In genomic region chr4:185682236-185682635, GRCh38 we compare ENCODE assay signal across 16 cellular contexts.
A peak's percentile ranks its signal among the peaks of the same experiment; 100 is the strongest.
DNase-seq lines count a peak whose midpoint lies in the region; ATAC-seq and TF ChIP-seq lines count a peak whose summit lies in the region.
"Had no signal": no experiment of that assay in that cellular context is flagged by ENCODE, and none has a peak within 500 bp of the region (broad histone marks: within the 10 kb centered on the region; RNA-seq: fewer than 3 reads in every experiment).

No MANE protein-coding gene starts in this region.

- no peaks in the 10 kb centered on the region for H3K9me1 ChIP-seq in IMR-90 (ENCODE audit: insufficient read depth, low read length)

- H3K4me3 ChIP-seq in IMR-90 (ENCODE audit: insufficient read depth, low read depth, low read length) (no peak overlapping the region), cardiac fibroblast (replicated peaks in 1 of 2; ENCODE audit: low read depth in 2 of 2, low read length in 2 of 2) (no peak overlapping the region), mesenchymal stem cell (ENCODE audit: insufficient read depth in 1 of 2, low read depth in 1 of 2, low read length in 2 of 2) (no peak overlapping the region)
- H3K4me3 ChIP-seq: vagina had no signal

- intact Hi-C loops in IMR-90 (cut with micrococcal nuclease) = no loop called here

- no peak overlapping the region for H3K4ac ChIP-seq in IMR-90 (ENCODE audit: low read depth, low read length)
- no peak overlapping the region for H3K4ac ChIP-seq in mesenchymal stem cell (ENCODE audit: low read depth in 1 of 2, low read length in 2 of 2)

- no peak overlapping the region for H4K91ac ChIP-seq in IMR-90 (ENCODE audit: insufficient read depth, low read depth, low read length)
- H4K91ac ChIP-seq in mesenchymal stem cell (ENCODE audit: low read length) = no peak overlapping the region

- no peak overlapping the region for H3K4me3 Mint-ChIP-seq in T-helper 2 cell treated with Interferon-gamma antibody and Interleukin-4, amounts not matched to agents 5 μg/mL and 100 μg/mL, for 36 hours

- H3K14ac ChIP-seq in IMR-90 (replicated peaks; ENCODE audit: low read depth, low read length) = no peak overlapping the region
- no peak overlapping the region for H3K14ac ChIP-seq in mesenchymal stem cell (ENCODE audit: low read length in 2 of 2)

- no peak overlapping the region for H4K8ac ChIP-seq in IMR-90 (ENCODE audit: low read depth in 2 of 2, low read length in 2 of 2)
- H4K8ac ChIP-seq in mesenchymal stem cell (ENCODE audit: low read length) = no peak overlapping the region

- H2AFZ ChIP-seq in IMR-90 (replicated peaks; ENCODE audit: low read length, poor library complexity) (no peak overlapping the region), mesenchymal stem cell (ENCODE audit: low read depth, low read length) (no peak overlapping the region)
- H2AFZ ChIP-seq: parathyroid adenoma had no signal

- no peak for ATAC-seq in IMR-90 (ENCODE audit: low read depth)

- no peaks in the 10 kb centered on the region for H3K27me3 Mint-ChIP-seq in T-helper 2 cell treated with Interferon-gamma antibody and Interleukin-4, amounts not matched to agents 5 μg/mL and 100 μg/mL, for 36 hours (ENCODE audit: low read depth)

- H3K36me3 ChIP-seq in IMR-90 (ENCODE audit: control insufficient read depth, insufficient read depth, low read length) (no peaks in the 10 kb centered on the region), mesenchymal stem cell (ENCODE audit: control insufficient read depth in 1 of 2, insufficient read depth in 2 of 2, low read depth in 1 of 2, low read length in 2 of 2) (no peaks in the 10 kb centered on the region)
- H3K36me3 ChIP-seq: vagina had no signal

- dilution Hi-C loops in IMR-90 (cut with HindIII; ENCODE audit: low sequenced_read_pairs, unreplicated experiment) = no loop called here

- in situ Hi-C loops in IMR-90 (cut with MboI; ENCODE audit: low sequenced_read_pairs) = no loop called here

- no peaks in the 10 kb centered on the region for H3K79me1 ChIP-seq in IMR-90 (ENCODE audit: low read depth in 1 of 2, low read length in 2 of 2)
- H3K79me1 ChIP-seq in mesenchymal stem cell (replicated peaks; ENCODE audit: low read length, poor library complexity, severe bottlenecking) = no peaks in the 10 kb centered on the region

- no peaks in the 10 kb centered on the region for H3K36me3 Mint-ChIP-seq in T-helper 2 cell treated with Interferon-gamma antibody and Interleukin-4, amounts not matched to agents 5 μg/mL and 100 μg/mL, for 36 hours (ENCODE audit: low read depth)

- POLR2A ChIA-PET in IMR-90 (lab: Charles Lee; ENCODE audit: unreplicated experiment) (no interaction called here), HEK293T (lab: Yijun Ruan, JAX) (no interaction called here)

- H2BK5ac ChIP-seq in IMR-90 (ENCODE audit: low read depth, low read length, poor library complexity, severe bottlenecking) (no peak overlapping the region), mesenchymal stem cell (ENCODE audit: low read depth, low read length, poor library complexity, severe bottlenecking) (no peak overlapping the region)

- H3K23ac ChIP-seq in IMR-90 (ENCODE audit: low read depth, low read length) (no peak overlapping the region), mesenchymal stem cell (ENCODE audit: low read length in 2 of 2) (no peak overlapping the region)

- TF ChIP-seq CTCF in IMR-90 (conservative IDR thresholded peaks at IDR 0.05; ENCODE audit: low read depth, low read length) = no peak
- no peak for TF ChIP-seq CTCF in cardiac fibroblast (IDR thresholded peaks at IDR 0.05; ENCODE audit: low read depth, low read length)

- TF ChIP-seq RAD21 in IMR-90 (IDR thresholded peaks at IDR 0.05; ENCODE audit: low read length) = no peak

- H3K9me3 ChIP-seq in IMR-90 (ENCODE audit: control insufficient read depth, insufficient read depth, low read length) (no peaks in the 10 kb centered on the region), mesenchymal stem cell (ENCODE audit: control insufficient read depth, low read length) (no peaks in the 10 kb centered on the region)
- H3K9me3 ChIP-seq: vagina had no signal

- no peak overlapping the region for H2AK9ac ChIP-seq in IMR-90 (replicated peaks; ENCODE audit: low read depth, low read length, poor library complexity)

- no peak overlapping the region for H2BK12ac ChIP-seq in mesenchymal stem cell (ENCODE audit: low read length in 2 of 2)

- CTCF ChIA-PET in IMR-90 (lab: Yijun Ruan, JAX) (no interaction called here), HEK293T (lab: Yijun Ruan, JAX) (interaction anchor here (0.6 kb wide), 1 partner anchor 336 kb away, joined by 3 read pairs; no protein-coding TSS in a partner anchor)

- no peak overlapping the region for H2BK15ac ChIP-seq in IMR-90 (ENCODE audit: low read depth, low read length)
- H2BK15ac ChIP-seq in mesenchymal stem cell (ENCODE audit: low read depth, poor library complexity, severe bottlenecking) = no peak overlapping the region

- H3K4me2 ChIP-seq in IMR-90 (ENCODE audit: low read depth, low read length) (no peak overlapping the region), mesenchymal stem cell (ENCODE audit: low read length, poor library complexity, severe bottlenecking) (no peak overlapping the region)

- H3K27ac ChIP-seq in IMR-90 (ENCODE audit: insufficient read depth, low read length) = no peak overlapping the region
- no peak overlapping the region for H3K27ac ChIP-seq in mesenchymal stem cell (ENCODE audit: low read length, poor library complexity, severe bottlenecking)
- H3K27ac ChIP-seq: C4-2B, parathyroid adenoma, vagina had no signal

- H2BK120ac ChIP-seq in IMR-90 (ENCODE audit: low read depth, low read length) (no peak overlapping the region), mesenchymal stem cell (ENCODE audit: low read depth, low read length) (no peak overlapping the region)

- peak; percentile 11 for DNase-seq in AG08396 (ENCODE audit: low spot score)
- DNase-seq in IMR-90 = peak; percentile 12
- peak; percentile 20 to 95 for DNase-seq in cardiac fibroblast (ENCODE audit: low read depth in 2 of 2)
- peak; percentile 17 for DNase-seq in mesenchymal stem cell
- no peak for DNase-seq in NCI-H748 treated with DMSO at 0.1 percent for 48 hours (lab: John Stamatoyannopoulos, UW)
- no peak for DNase-seq in HEK293T (ENCODE audit: extremely low spot score)
- no peak for DNase-seq in activated CD4-positive, CD25-positive, alpha-beta regulatory T cell (lab: John Stamatoyannopoulos, UW)
- DNase-seq in T-helper 2 cell treated with Interferon-gamma antibody and Interleukin-4, amounts not matched to agents 5 μg/mL and 100 μg/mL, for 36 hours (ENCODE audit: low spot score) = no peak
- DNase-seq: activated CD4-positive, alpha-beta T cell treated with anti-CD3 and anti-CD28 coated beads, Interleukin-2, amount 50 U/mL, for 48 hours; central memory CD4-positive, alpha-beta T cell; MV-4-11; stimulated activated CD4-positive, alpha-beta T cell treated with anti-CD3 and anti-CD28 coated beads, Interleukin-2, amount 100 ng/mL, for 24 hours had no signal

- no peak overlapping the region for H2BK20ac ChIP-seq in IMR-90 (ENCODE audit: low read depth, low read length)

- H3K9ac ChIP-seq in IMR-90 (ENCODE audit: low read depth, low read length) = no peak overlapping the region
- no peak overlapping the region for H3K9ac ChIP-seq in mesenchymal stem cell (ENCODE audit: low read length)
- H3K9ac ChIP-seq: parathyroid adenoma had no signal

- 90% methylated on average over 2 of the region's 5 CpGs; no CpG with 5 or more reads in 1 of the 2 experiments for WGBS in IMR-90 (ENCODE audit: extremely low coverage in 2 of 2, insufficient read length in 1 of 2), 2 experiments
- WGBS in mesenchymal stem cell = 70% methylated on average over 4 of the region's 5 CpGs

- no peaks in the 10 kb centered on the region for H3K4me1 Mint-ChIP-seq in T-helper 2 cell treated with Interferon-gamma antibody and Interleukin-4, amounts not matched to agents 5 μg/mL and 100 μg/mL, for 36 hours (ENCODE audit: low read depth)

- no peak for TF ChIP-seq POLR2A in IMR-90 (IDR thresholded peaks at IDR 0.05; ENCODE audit: low read depth, low read length)

- no peak overlapping the region for H4K5ac ChIP-seq in IMR-90 (ENCODE audit: low read depth, low read length)

- H3K9me3 Mint-ChIP-seq in T-helper 2 cell treated with Interferon-gamma antibody and Interleukin-4, amounts not matched to agents 5 μg/mL and 100 μg/mL, for 36 hours = no peaks in the 10 kb centered on the region
- H3K9me3 Mint-ChIP-seq: activated T-helper 2 cell treated with anti-CD3 and anti-CD28 coated beads, Interferon-gamma antibody, Interleukin-2, Interleukin-4, amounts not matched to agents 10 μg/mL and 5 μg/mL and 100 μg/mL, durations not matched to agents 14 hours and 24 hours and 36 hours had no signal

- no peak overlapping the region for H3K27ac Mint-ChIP-seq in T-helper 2 cell treated with Interferon-gamma antibody and Interleukin-4, amounts not matched to agents 5 μg/mL and 100 μg/mL, for 36 hours
- H3K27ac Mint-ChIP-seq: activated T-helper 2 cell treated with anti-CD3 and anti-CD28 coated beads, Interferon-gamma antibody, Interleukin-2, Interleukin-4, amounts not matched to agents 10 μg/mL and 5 μg/mL and 100 μg/mL, durations not matched to agents 14 hours and 24 hours and 36 hours had no signal

- H3K18ac ChIP-seq in IMR-90 (ENCODE audit: low read depth, low read length) (no peak overlapping the region), mesenchymal stem cell (ENCODE audit: low read depth in 1 of 2, low read length in 2 of 2) (no peak overlapping the region)

- H3K56ac ChIP-seq in IMR-90 (ENCODE audit: extremely low read depth, insufficient read depth, low read length) = no peak overlapping the region

- H3K4me1 ChIP-seq in IMR-90 (ENCODE audit: control insufficient read depth, insufficient read depth, low read length) (no peaks in the 10 kb centered on the region), mesenchymal stem cell (ENCODE audit: control insufficient read depth, insufficient read depth, low read depth, low read length) (peaks cover 4% of the 10 kb centered on the region)
- H3K4me1 ChIP-seq: parathyroid adenoma, vagina had no signal

- no TSS peak for BruUV-seq in IMR-90 (replicated peaks; lab: Mats Ljungman, UMichigan)

- H2AK5ac ChIP-seq in IMR-90 (ENCODE audit: low read depth, low read length) (no peak overlapping the region), mesenchymal stem cell (ENCODE audit: low read length, severe bottlenecking) (no peak overlapping the region)

- no peaks in the 10 kb centered on the region for H4K20me1 ChIP-seq in IMR-90 (ENCODE audit: insufficient read depth, low read length)

- H3K27me3 ChIP-seq in IMR-90 (ENCODE audit: control insufficient read depth, insufficient read depth, low read length) (peaks cover 5% of the 10 kb centered on the region; the same call in 1 of the 2 replicates), mesenchymal stem cell (ENCODE audit: control insufficient read depth in 1 of 2, insufficient read depth in 1 of 2, low read length in 2 of 2) (no peaks in the 10 kb centered on the region)
- H3K27me3 ChIP-seq: vagina had no signal

TF ChIP-seq in IMR-90, 13 proteins besides CTCF, POLR2A, EP300 and RAD21 (continues in another document):
- TF ChIP-seq CHD1 (IDR thresholded peaks at IDR 0.05; ENCODE audit: low read depth, low read length) (no peak), SMC3 (IDR thresholded peaks at IDR 0.05; ENCODE audit: low read depth, low read length) (no peak)

TF ChIP-seq in HEK293T, 16 proteins besides CTCF, POLR2A, EP300 and RAD21 (continues in another document):
- TF ChIP-seq LEF1 (IDR thresholded peaks at IDR 0.05; ENCODE audit: borderline replicate concordance) (no peak), HDGF (IDR thresholded peaks at IDR 0.05; ENCODE audit: borderline replicate concordance) (no peak), FOXK2 (IDR thresholded peaks at IDR 0.05) (no peak), TARDBP (IDR thresholded peaks at IDR 0.05) (no peak)

Comparison
In these comparisons a context has a peak if more than half of its experiments do, and no peak if none do; other contexts are left out.
1. DNase-seq: peak in AG08396 (single experiment), IMR-90 (single experiment), cardiac fibroblast (2 of 2) and mesenchymal stem cell (single experiment); none in NCI-H748 treated with DMSO at 0.1 percent for 48 hours (single experiment), HEK293T (single experiment), activated CD4-positive, CD25-positive, alpha-beta regulatory T cell (0 of 4) and T-helper 2 cell treated with Interferon-gamma antibody and Interleukin-4, amounts not matched to agents 5 μg/mL and 100 μg/mL, for 36 hours (single experiment).